ENCODE assay signal across 8 cellular contexts in the genomic region with DNA sequence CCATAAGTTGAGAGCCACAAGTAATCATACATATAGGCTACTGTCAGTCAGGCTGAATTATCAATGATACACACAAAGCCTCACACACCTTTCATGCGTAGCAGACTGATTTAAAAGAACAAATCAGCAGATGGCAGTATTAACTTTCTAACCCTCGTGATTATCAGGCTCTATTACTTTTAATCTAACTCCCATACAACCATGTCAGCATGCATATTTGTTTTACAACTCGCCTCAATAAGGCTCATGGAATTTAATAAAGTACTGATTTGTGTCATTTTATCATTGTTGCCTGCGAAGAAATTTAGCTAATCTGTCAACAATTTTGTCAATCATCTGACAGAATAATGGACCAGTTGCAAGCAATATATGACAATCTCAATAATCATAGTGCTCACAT.
DNase-seq lines count a peak whose midpoint lies in the region; ATAC-seq and TF ChIP-seq lines count a peak whose summit lies in the region.

No MANE protein-coding gene starts in this region.

- H3K4me3 Mint-ChIP-seq in brain (no peak overlapping the region), natural killer cell (no peak overlapping the region), CD14-positive monocyte (no peak overlapping the region)
- H3K4me3 Mint-ChIP-seq in activated T-helper 1 cell treated with anti-CD3 and anti-CD28 coated beads, Interleukin-12 subunit alpha, Interleukin-12 subunit beta, Interleukin-2, Interleukin-4 antibody, amounts not matched to agents 30 ng/mL and 10 ng/mL and 1 ng/mL, durations not matched to agents 14 hours and 24 hours and 36 hours: no peak overlapping the region

- H3K27ac Mint-ChIP-seq in brain (no peak overlapping the region), natural killer cell (no peak overlapping the region), CD14-positive monocyte (no peak overlapping the region)
- no peak overlapping the region for H3K27ac Mint-ChIP-seq in activated T-helper 1 cell treated with anti-CD3 and anti-CD28 coated beads, Interleukin-12 subunit alpha, Interleukin-12 subunit beta, Interleukin-2, Interleukin-4 antibody, amounts not matched to agents 30 ng/mL and 10 ng/mL and 1 ng/mL, durations not matched to agents 14 hours and 24 hours and 36 hours

- no peaks in the 10 kb centered on the region for H3K27me3 Mint-ChIP-seq in brain
- H3K27me3 Mint-ChIP-seq in activated T-helper 1 cell treated with anti-CD3 and anti-CD28 coated beads, Interleukin-12 subunit alpha, Interleukin-12 subunit beta, Interleukin-2, Interleukin-4 antibody, amounts not matched to agents 30 ng/mL and 10 ng/mL and 1 ng/mL, durations not matched to agents 14 hours and 24 hours and 36 hours (ENCODE audit: insufficient read depth): no peaks in the 10 kb centered on the region
- H3K27me3 Mint-ChIP-seq in natural killer cell (ENCODE audit: low read depth in 2 of 2): no peaks in the 10 kb centered on the region
- H3K27me3 Mint-ChIP-seq in CD14-positive monocyte (ENCODE audit: low read depth in 3 of 3): no peaks in the 10 kb centered on the region

- H3K36me3 Mint-ChIP-seq in brain (peaks cover 37% of the 10 kb centered on the region), natural killer cell (no peaks in the 10 kb centered on the region), CD14-positive monocyte (peaks cover 48 to 65% of the 10 kb centered on the region in 2 donors)
- peaks cover 31% of the 10 kb centered on the region for H3K36me3 Mint-ChIP-seq in activated T-helper 1 cell treated with anti-CD3 and anti-CD28 coated beads, Interleukin-12 subunit alpha, Interleukin-12 subunit beta, Interleukin-2, Interleukin-4 antibody, amounts not matched to agents 30 ng/mL and 10 ng/mL and 1 ng/mL, durations not matched to agents 14 hours and 24 hours and 36 hours (ENCODE audit: low read depth)

- no peak for ATAC-seq in natural killer cell

- no peaks in the 10 kb centered on the region for H3K9me3 Mint-ChIP-seq in brain
- H3K9me3 Mint-ChIP-seq in activated T-helper 1 cell treated with anti-CD3 and anti-CD28 coated beads, Interleukin-12 subunit alpha, Interleukin-12 subunit beta, Interleukin-2, Interleukin-4 antibody, amounts not matched to agents 30 ng/mL and 10 ng/mL and 1 ng/mL, durations not matched to agents 14 hours and 24 hours and 36 hours: no peaks in the 10 kb centered on the region
- H3K9me3 Mint-ChIP-seq in natural killer cell: no peaks in the 10 kb centered on the region
- no peaks in the 10 kb centered on the region for H3K9me3 Mint-ChIP-seq in CD14-positive monocyte

- intact Hi-C loops in activated T-helper 1 cell treated with anti-CD3 and anti-CD28 coated beads, Interleukin-12 subunit alpha, Interleukin-12 subunit beta, Interleukin-2, Interleukin-4 antibody, amounts not matched to agents 30 ng/mL and 10 ng/mL and 1 ng/mL, durations not matched to agents 14 hours and 24 hours and 36 hours (cut with micrococcal nuclease): loop anchor here (10.0 kb wide), 1 partner anchor 294 kb away; a partner anchor contains a TSS
- intact Hi-C loops in natural killer cell (cut with micrococcal nuclease): loop anchor here (5.0 kb wide), 2 partner anchors 301 to 651 kb away; no protein-coding TSS in a partner anchor
- intact Hi-C loops in CD14-positive monocyte (cut with micrococcal nuclease): no loop called here

- peak; percentile 44 for DNase-seq in EL
- peak; percentile 34 for DNase-seq in NCI-H146 treated with DMSO at 0.1 percent for 48 hours (lab: John Stamatoyannopoulos, UW; ENCODE audit: unreplicated experiment)
- DNase-seq in myocyte (ENCODE audit: low read depth): peak; percentile 40
- no peak for DNase-seq in activated T-helper 1 cell treated with anti-CD3 and anti-CD28 coated beads, Interleukin-12 subunit alpha, Interleukin-12 subunit beta, Interleukin-2, Interleukin-4 antibody, amounts not matched to agents 30 ng/mL and 10 ng/mL and 1 ng/mL, durations not matched to agents 14 hours and 24 hours and 36 hours (ENCODE audit: low spot score)
- no peak for DNase-seq in nucleus accumbens (lab: John Stamatoyannopoulos, UW)
- DNase-seq in natural killer cell: no peak
- DNase-seq in CD14-positive monocyte (ENCODE audit: low spot score): no peak

- H3K4me1 Mint-ChIP-seq in brain: peaks cover 53% of the 10 kb centered on the region
- H3K4me1 Mint-ChIP-seq in activated T-helper 1 cell treated with anti-CD3 and anti-CD28 coated beads, Interleukin-12 subunit alpha, Interleukin-12 subunit beta, Interleukin-2, Interleukin-4 antibody, amounts not matched to agents 30 ng/mL and 10 ng/mL and 1 ng/mL, durations not matched to agents 14 hours and 24 hours and 36 hours (ENCODE audit: low read depth): no peaks in the 10 kb centered on the region
- no peaks in the 10 kb centered on the region for H3K4me1 Mint-ChIP-seq in natural killer cell
- H3K4me1 Mint-ChIP-seq in CD14-positive monocyte: no peaks in the 10 kb centered on the region

- TF ChIP-seq CTCF in brain (conservative IDR thresholded peaks at IDR 0.05) (peak; percentile 51 to 59), natural killer cell (IDR thresholded peaks at IDR 0.05) (no peak), CD14-positive monocyte (IDR thresholded peaks at IDR 0.05) (no peak)

Comparison
In these comparisons a context has a peak if more than half of its experiments do, and no peak if none do; other contexts are left out.
1. DNase-seq: peak in EL (single experiment), NCI-H146 treated with DMSO at 0.1 percent for 48 hours (single experiment) and myocyte (single experiment); none in activated T-helper 1 cell treated with anti-CD3 and anti-CD28 coated beads, Interleukin-12 subunit alpha, Interleukin-12 subunit beta, Interleukin-2, Interleukin-4 antibody, amounts not matched to agents 30 ng/mL and 10 ng/mL and 1 ng/mL, durations not matched to agents 14 hours and 24 hours and 36 hours (single experiment), nucleus accumbens (0 of 56), natural killer cell (single experiment) and CD14-positive monocyte (single experiment).
2. CTCF ChIP-seq: peak in brain (2 of 2); none in natural killer cell (single experiment) and CD14-positive monocyte (single experiment).
3. intact Hi-C loops: an anchor here in activated T-helper 1 cell treated with anti-CD3 and anti-CD28 coated beads, Interleukin-12 subunit alpha, Interleukin-12 subunit beta, Interleukin-2, Interleukin-4 antibody, amounts not matched to agents 30 ng/mL and 10 ng/mL and 1 ng/mL, durations not matched to agents 14 hours and 24 hours and 36 hours (10.0 kb wide) and natural killer cell (5.0 kb wide); none called in CD14-positive monocyte.